ENCODE assay signal across 10 cellular contexts in the genomic region with DNA sequence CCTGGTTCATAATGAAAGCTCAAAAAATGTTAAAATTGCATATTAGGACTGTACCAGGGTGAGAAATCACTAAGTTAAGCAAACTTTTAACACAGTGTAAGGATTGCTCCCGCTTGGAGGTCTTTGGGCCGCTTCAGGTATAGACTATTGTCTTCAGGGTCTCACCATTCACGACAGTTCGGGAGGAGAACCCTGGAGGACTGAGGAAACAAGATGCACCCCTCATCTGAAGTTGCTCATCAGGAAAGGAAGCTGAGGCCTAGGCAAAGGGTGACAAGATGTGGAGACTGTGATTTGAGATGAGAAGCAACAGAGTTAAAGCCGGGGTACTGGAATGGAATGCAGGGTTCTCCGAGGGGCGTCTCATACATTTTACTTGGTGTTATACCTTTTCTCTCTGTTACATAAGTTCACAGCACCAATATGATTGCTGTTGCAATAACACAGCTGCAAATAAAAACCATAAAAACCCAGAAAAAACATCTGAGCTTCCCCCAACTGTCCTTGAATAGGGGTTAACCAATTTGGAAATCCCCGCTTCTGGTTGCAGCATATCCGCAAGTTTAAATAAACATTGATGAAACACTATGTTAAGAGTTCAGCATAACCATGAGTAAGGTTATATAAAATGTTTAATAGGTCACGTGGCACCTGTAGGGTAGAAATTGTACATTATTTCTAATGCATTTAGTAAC. TPM values are rescaled to one million over a fixed set of nuclear protein-coding genes. Genes with fewer than 3 reads are reported as not detected.
DNase-seq lines count a peak whose midpoint lies in the region; ATAC-seq and TF ChIP-seq lines count a peak whose summit lies in the region.
"Had no signal": no experiment of that assay in that cellular context is flagged by ENCODE, and none has a peak within 500 bp of the region (broad histone marks: within the 10 kb centered on the region; RNA-seq: fewer than 3 reads in every experiment).

No MANE protein-coding gene starts in this region.

- H2AFZ ChIP-seq in OCI-LY3 (ENCODE audit: low read depth, low read length) (peak overlapping the region; percentile 79), neural progenitor cell (replicated peaks) (no peak overlapping the region), smooth muscle cell (ENCODE audit: low read depth) (no peak overlapping the region)

- CTCF ChIA-PET in CD4-positive, alpha-beta memory T cell (lab: Charles Lee; ENCODE audit: partially characterized antibody) = interaction anchor here (1.4 to 6.9 kb wide), 3 partner anchors 14 to 66 kb away, joined by 4 to 63 read pairs (median 6); no protein-coding TSS in a partner anchor

- H3K36me3 Mint-ChIP-seq in CD4-positive, alpha-beta memory T cell = no peaks in the 10 kb centered on the region
- no peaks in the 10 kb centered on the region for H3K36me3 Mint-ChIP-seq in neural progenitor cell

- H3K9ac ChIP-seq in OCI-LY3 (ENCODE audit: low read length) (peak overlapping the region; percentile 60), neural progenitor cell (no peak overlapping the region), smooth muscle cell (ENCODE audit: low read depth) (no peak overlapping the region)

- no peaks in the 10 kb centered on the region for H3K36me3 ChIP-seq in CD4-positive, alpha-beta memory T cell (ENCODE audit: insufficient read depth, low read length)
- no peaks in the 10 kb centered on the region for H3K36me3 ChIP-seq in OCI-LY3 (replicated peaks; ENCODE audit: low read depth, low read length)
- no peaks in the 10 kb centered on the region for H3K36me3 ChIP-seq in MG63
- no peaks in the 10 kb centered on the region for H3K36me3 ChIP-seq in neural progenitor cell
- H3K36me3 ChIP-seq in smooth muscle cell (ENCODE audit: low read depth) = no peaks in the 10 kb centered on the region

- no peaks in the 10 kb centered on the region for H3K9me3 ChIP-seq in CD4-positive, alpha-beta memory T cell (ENCODE audit: control insufficient read depth in 1 of 2, low read length in 2 of 2)
- no peaks in the 10 kb centered on the region for H3K9me3 ChIP-seq in OCI-LY3 (ENCODE audit: insufficient read depth, low read length)
- H3K9me3 ChIP-seq in MG63 = no peaks in the 10 kb centered on the region
- H3K9me3 ChIP-seq in neural progenitor cell (ENCODE audit: low read depth) = no peaks in the 10 kb centered on the region
- H3K9me3 ChIP-seq in smooth muscle cell (replicated peaks; ENCODE audit: low read depth) = no peaks in the 10 kb centered on the region

- ATAC-seq in GM21723 (IDR thresholded peaks at IDR 0.05; ENCODE audit: unreplicated experiment) = peak; percentile 34
- no peak for ATAC-seq in GM21390 (IDR thresholded peaks at IDR 0.05; ENCODE audit: unreplicated experiment)
- ATAC-seq: activated CD4-positive, alpha-beta T cell treated with anti-CD3 and anti-CD28 coated beads for 36 hours had no signal

- peak; percentile 61 to 76 (median 69) for DNase-seq in CD4-positive, alpha-beta memory T cell
- DNase-seq in fibroblast of villous mesenchyme (ENCODE audit: low read depth) (peak; percentile 88), MG63 (no peak), neural progenitor cell (ENCODE audit: low spot score) (no peak), smooth muscle cell (lab: John Stamatoyannopoulos, UW; ENCODE audit: unreplicated experiment) (no peak)
- DNase-seq: activated CD4-positive, alpha-beta T cell treated with anti-CD3 and anti-CD28 coated beads for 36 hours had no signal

- TF ChIP-seq CTCF in OCI-LY3 (IDR thresholded peaks at IDR 0.05; ENCODE audit: low read depth, low read length) (no peak), fibroblast of villous mesenchyme (IDR thresholded peaks at IDR 0.05; ENCODE audit: insufficient read depth, low read depth, low read length) (no peak), neural progenitor cell (IDR thresholded peaks at IDR 0.05) (no peak), smooth muscle cell (IDR thresholded peaks at IDR 0.05; ENCODE audit: borderline replicate concordance, insufficient read depth, poor library complexity, severe bottlenecking) (no peak)

- H4K20me1 ChIP-seq in OCI-LY3 (ENCODE audit: insufficient read depth, low read length) (no peaks in the 10 kb centered on the region), neural progenitor cell (ENCODE audit: low read depth) (no peaks in the 10 kb centered on the region), smooth muscle cell (ENCODE audit: low read depth) (no peaks in the 10 kb centered on the region)

- H3K27me3 ChIP-seq in CD4-positive, alpha-beta memory T cell (ENCODE audit: insufficient read depth, low read length) = no peaks in the 10 kb centered on the region
- H3K27me3 ChIP-seq in OCI-LY3 (ENCODE audit: low read depth, low read length) = no peaks in the 10 kb centered on the region
- no peaks in the 10 kb centered on the region for H3K27me3 ChIP-seq in MG63
- H3K27me3 ChIP-seq in neural progenitor cell = no peaks in the 10 kb centered on the region
- peaks cover 3% of the 10 kb centered on the region for H3K27me3 ChIP-seq in smooth muscle cell (ENCODE audit: low read depth)

- H3K79me2 ChIP-seq in OCI-LY3 (ENCODE audit: low read length) = no peaks in the 10 kb centered on the region
- H3K79me2 ChIP-seq in neural progenitor cell (ENCODE audit: low read depth) = no peaks in the 10 kb centered on the region
- H3K79me2 ChIP-seq in smooth muscle cell (ENCODE audit: low read depth) = no peaks in the 10 kb centered on the region

- H3K4me1 Mint-ChIP-seq in CD4-positive, alpha-beta memory T cell = peaks cover 0 to 23% (median 18%) of the 10 kb centered on the region in 4 donors
- H3K4me1 Mint-ChIP-seq in neural progenitor cell = no peaks in the 10 kb centered on the region

- peak overlapping the region; percentile 88 to 96 (median 95) for H3K27ac Mint-ChIP-seq in CD4-positive, alpha-beta memory T cell
- no peak overlapping the region for H3K27ac Mint-ChIP-seq in neural progenitor cell
- H3K27ac Mint-ChIP-seq: activated CD4-positive, alpha-beta T cell treated with anti-CD3 and anti-CD28 coated beads for 36 hours had no signal

- peaks cover 0 to 1% (median 0%) of the 10 kb centered on the region in 8 donors for H3K9me3 Mint-ChIP-seq in CD4-positive, alpha-beta memory T cell
- no peaks in the 10 kb centered on the region for H3K9me3 Mint-ChIP-seq in neural progenitor cell

- H3K4me2 ChIP-seq in OCI-LY3 (ENCODE audit: low read length) (peak overlapping the region; percentile 80), neural progenitor cell (no peak overlapping the region), smooth muscle cell (no peak overlapping the region)

- intact Hi-C loops in CD4-positive, alpha-beta memory T cell (cut with micrococcal nuclease) = no loop called here

- whole genome bisulfite sequencing in smooth muscle cell (ENCODE audit: low lambda C conversion rate) = 92% methylated on average over 10 of the region's 10 CpGs

- POLR2A ChIA-PET in CD4-positive, alpha-beta memory T cell (lab: Charles Lee; ENCODE audit: partially characterized antibody) = interaction anchor here (1.0 to 2.5 kb wide), 6 partner anchors 9 to 56 kb away, joined by 5 to 10 read pairs (median 6); no protein-coding TSS in a partner anchor

- H3F3A ChIP-seq in neural progenitor cell (ENCODE audit: low read depth) (no peaks in the 10 kb centered on the region), smooth muscle cell (ENCODE audit: low read depth) (no peaks in the 10 kb centered on the region)

- no peaks in the 10 kb centered on the region for H3K27me3 Mint-ChIP-seq in CD4-positive, alpha-beta memory T cell
- no peaks in the 10 kb centered on the region for H3K27me3 Mint-ChIP-seq in neural progenitor cell (ENCODE audit: insufficient read depth, low read depth)

- no peak overlapping the region for H3K4me3 ChIP-seq in CD4-positive, alpha-beta memory T cell (ENCODE audit: low read length in 2 of 2)
- peak overlapping the region; percentile 65 for H3K4me3 ChIP-seq in OCI-LY3 (ENCODE audit: low read length)
- no peak overlapping the region for H3K4me3 ChIP-seq in fibroblast of villous mesenchyme (ENCODE audit: low read depth, low read length)
- H3K4me3 ChIP-seq in MG63 = no peak overlapping the region
- no peak overlapping the region for H3K4me3 ChIP-seq in neural progenitor cell
- H3K4me3 ChIP-seq in smooth muscle cell = no peak overlapping the region
- H3K4me3 ChIP-seq: lung had no signal

- peak overlapping the region in 7 of 8 donors; percentile 7 to 78 (median 61) for H3K4me3 Mint-ChIP-seq in CD4-positive, alpha-beta memory T cell
- H3K4me3 Mint-ChIP-seq in neural progenitor cell = no peak overlapping the region
- H3K4me3 Mint-ChIP-seq: activated CD4-positive, alpha-beta T cell treated with anti-CD3 and anti-CD28 coated beads for 36 hours had no signal

- peaks cover 62% of the 10 kb centered on the region for H3K4me1 ChIP-seq in CD4-positive, alpha-beta memory T cell (ENCODE audit: insufficient read depth, low read length)
- H3K4me1 ChIP-seq in OCI-LY3 (ENCODE audit: low read length) (peaks cover 63% of the 10 kb centered on the region), neural progenitor cell (no peaks in the 10 kb centered on the region), smooth muscle cell (ENCODE audit: low read depth) (no peaks in the 10 kb centered on the region)

- peak overlapping the region; percentile 51 for H3K27ac ChIP-seq in CD4-positive, alpha-beta memory T cell (ENCODE audit: low read depth, low read length)
- H3K27ac ChIP-seq in OCI-LY3 (ENCODE audit: low read length) (peak overlapping the region; percentile 91), neural progenitor cell (no peak overlapping the region), smooth muscle cell (ENCODE audit: low read depth) (no peak overlapping the region)

RNA-seq across cellular contexts. Expression of a gene that starts 40.1 kb away (rescaled TPM):
- 1 to 10 TPM; 6.4 to 6.5 TPM for total RNA-seq in CD4-positive, alpha-beta memory T cell
- polyA plus RNA-seq in CD4-positive, alpha-beta memory T cell = 1 to 10 TPM in 1 of 2 donors, under 1 TPM in 1; 0.67 to 1.2 TPM
- total RNA-seq in fibroblast of villous mesenchyme = 0.32 and 0.86 TPM in 2 replicates
- 0.13 TPM in 1 of 2 replicates, not detected in the other for total RNA-seq in MG63 (2014; rRNA removed; shearing (Covaris generic); ENCODE audit: low replicate concordance)
- 2.7 and 2.9 TPM in 2 replicates for total RNA-seq in neural progenitor cell (ENCODE audit: low replicate concordance)
- total RNA-seq in smooth muscle cell = 0.81 and 1.5 TPM in 2 replicates
- 0.42 and 0.61 TPM in 2 replicates for polyA plus RNA-seq in smooth muscle cell

RNA-seq across cellular contexts. Expression of a gene that starts 40.4 kb away (rescaled TPM):
- total RNA-seq in CD4-positive, alpha-beta memory T cell = 1 to 10 TPM; 8.2 to 9.5 TPM
- polyA plus RNA-seq in CD4-positive, alpha-beta memory T cell = 1 to 10 TPM; 2.9 to 3.2 TPM
- total RNA-seq in fibroblast of villous mesenchyme (6.4 and 8.6 TPM in 2 replicates), neural progenitor cell (ENCODE audit: low replicate concordance) (9.8 and 16.9 TPM in 2 replicates), smooth muscle cell (8.0 and 9.2 TPM in 2 replicates)
- total RNA-seq in MG63 (2014; rRNA removed; shearing (Covaris generic); ENCODE audit: low replicate concordance) = 0.99 and 2.5 TPM in 2 replicates
- 2.6 and 3.4 TPM in 2 replicates for polyA plus RNA-seq in smooth muscle cell

Comparison
In these comparisons a context has a peak if more than half of its experiments do, and no peak if none do; other contexts are left out.
1. DNase-seq: peak in CD4-positive, alpha-beta memory T cell (5 of 5) and fibroblast of villous mesenchyme (single experiment); none in MG63 (single experiment), neural progenitor cell (single experiment) and smooth muscle cell (single experiment).
2. H3K27ac ChIP-seq: peak in CD4-positive, alpha-beta memory T cell (single experiment) and OCI-LY3 (single experiment); none in neural progenitor cell (single experiment) and smooth muscle cell (single experiment).